8 cellular contexts compared by ENCODE assay signal in genomic region chr15:80695099-80695910, GRCh38. TPM values are rescaled to one million over a fixed set of nuclear protein-coding genes. Genes with fewer than 3 reads are reported as not detected.
A peak's percentile ranks its signal among the peaks of the same experiment; 100 is the strongest.
DNase-seq lines count a peak whose midpoint lies in the region; ATAC-seq and TF ChIP-seq lines count a peak whose summit lies in the region.

Gene ABHD17C (plus strand): TSS chr15:80695310. CDS start chr15:80695430, 120 bp downstream.

- TF ChIP-seq POLR2A in transverse colon (IDR thresholded peaks at IDR 0.05) = peak; percentile 60

- H3K27ac Mint-ChIP-seq in activated T-helper 2 cell treated with anti-CD3 and anti-CD28 coated beads, Interferon-gamma antibody, Interleukin-2, Interleukin-4, amounts not matched to agents 10 μg/mL and 5 μg/mL and 100 μg/mL, durations not matched to agents 14 hours and 24 hours and 36 hours = peak within 1 kb of the TSS; percentile 43
- peak within 1 kb of the TSS; percentile 77 to 83 for H3K27ac Mint-ChIP-seq in natural killer cell

- no peaks in the 10 kb centered on the region for H3K36me3 Mint-ChIP-seq in activated T-helper 2 cell treated with anti-CD3 and anti-CD28 coated beads, Interferon-gamma antibody, Interleukin-2, Interleukin-4, amounts not matched to agents 10 μg/mL and 5 μg/mL and 100 μg/mL, durations not matched to agents 14 hours and 24 hours and 36 hours (ENCODE audit: low read depth)
- no peaks in the 10 kb centered on the region for H3K36me3 Mint-ChIP-seq in natural killer cell

- H3K4me1 ChIP-seq in OCI-LY7 (ENCODE audit: insufficient read depth, low read length, poor library complexity, severe bottlenecking) = peaks cover 6% of the 10 kb centered on the region
- peaks cover 0 to 36% (median 16%) of the 10 kb centered on the region in 4 donors for H3K4me1 ChIP-seq in transverse colon

- no peaks in the 10 kb centered on the region for H3K9me3 Mint-ChIP-seq in activated T-helper 2 cell treated with anti-CD3 and anti-CD28 coated beads, Interferon-gamma antibody, Interleukin-2, Interleukin-4, amounts not matched to agents 10 μg/mL and 5 μg/mL and 100 μg/mL, durations not matched to agents 14 hours and 24 hours and 36 hours
- no peaks in the 10 kb centered on the region for H3K9me3 Mint-ChIP-seq in natural killer cell

- intact Hi-C loops in OCI-LY7 (cut with micrococcal nuclease; ENCODE audit: unreplicated experiment) (no loop called here), natural killer cell (cut with micrococcal nuclease) (no loop called here), transverse colon (cut with DNase I; ENCODE audit: low total_unique reads) (no loop called here)
- intact Hi-C loops in activated T-helper 2 cell treated with anti-CD3 and anti-CD28 coated beads, Interferon-gamma antibody, Interleukin-2, Interleukin-4, amounts not matched to agents 10 μg/mL and 5 μg/mL and 100 μg/mL, durations not matched to agents 14 hours and 24 hours and 36 hours (cut with micrococcal nuclease) = loop anchor here (5.0 to 10.0 kb wide), 3 partner anchors 109 to 569 kb away; partner anchors contain the start of gene MESD

- H3K36me3 ChIP-seq in OCI-LY7 (ENCODE audit: insufficient read depth, low read length) (no peaks in the 10 kb centered on the region), transverse colon (no peaks in the 10 kb centered on the region)

- 0% methylated on average over 35 of the region's 122 CpGs; no CpG with 5 or more reads in 1 of the 2 donors for WGBS in transverse colon (ENCODE audit: low coverage in 1 of 2), 2 donors

- H3K4me3 ChIP-seq in OCI-LY7 (ENCODE audit: low read depth, low read length, poor library complexity, severe bottlenecking) (peak within 1 kb of the TSS; percentile 74), transverse colon (peak within 1 kb of the TSS; percentile 76 to 95 (median 92))

- TF ChIP-seq CTCF in OCI-LY7 (conservative IDR thresholded peaks at IDR 0.05; ENCODE audit: low read length) = no peak
- TF ChIP-seq CTCF in natural killer cell (IDR thresholded peaks at IDR 0.05) = no peak
- no peak for TF ChIP-seq CTCF in transverse colon (IDR thresholded peaks at IDR 0.05)

- peak within 1 kb of the TSS; percentile 79 for H3K4me2 ChIP-seq in OCI-LY7 (ENCODE audit: low read length)

- H3K9me2 ChIP-seq in OCI-LY7 (ENCODE audit: insufficient read depth, low read length) = no peaks in the 10 kb centered on the region

- DNase-seq in AG08396 (ENCODE audit: low spot score) = peak; percentile 90
- DNase-seq in OCI-LY7 (ENCODE audit: low spot score) = peak; percentile 48
- peak; percentile 32 for DNase-seq in activated T-helper 2 cell treated with anti-CD3 and anti-CD28 coated beads, Interferon-gamma antibody, Interleukin-2, Interleukin-4, amounts not matched to agents 10 μg/mL and 5 μg/mL and 100 μg/mL, durations not matched to agents 14 hours and 24 hours and 36 hours (ENCODE audit: low spot score)
- DNase-seq in fibroblast of the conjunctiva (ENCODE audit: low read depth) = peak; percentile 17
- peak; percentile 37 for DNase-seq in natural killer cell
- peak; percentile 74 for DNase-seq in transverse colon

- peak within 1 kb of the TSS; percentile 96 for H2AFZ ChIP-seq in OCI-LY7 (ENCODE audit: low read length)

- TF ChIP-seq EP300 in transverse colon (IDR thresholded peaks at IDR 0.05; ENCODE audit: low read depth) = no peak

- no peaks in the 10 kb centered on the region for H4K20me1 ChIP-seq in OCI-LY7 (ENCODE audit: insufficient read depth, low read length)

- no peaks in the 10 kb centered on the region for H3K9me3 ChIP-seq in OCI-LY7 (ENCODE audit: low read length)
- no peaks in the 10 kb centered on the region for H3K9me3 ChIP-seq in transverse colon

- peak within 1 kb of the TSS; percentile 86 for H3K4me3 Mint-ChIP-seq in activated T-helper 2 cell treated with anti-CD3 and anti-CD28 coated beads, Interferon-gamma antibody, Interleukin-2, Interleukin-4, amounts not matched to agents 10 μg/mL and 5 μg/mL and 100 μg/mL, durations not matched to agents 14 hours and 24 hours and 36 hours (ENCODE audit: low read depth)
- H3K4me3 Mint-ChIP-seq in natural killer cell = peak within 1 kb of the TSS; percentile 94

- H3K27ac ChIP-seq in OCI-LY7 (ENCODE audit: low read depth, low read length, poor library complexity, severe bottlenecking) = no peak within 1 kb of the TSS
- H3K27ac ChIP-seq in transverse colon = peak within 1 kb of the TSS; percentile 93 to 95 (median 94)

- no peaks in the 10 kb centered on the region for H3K79me2 ChIP-seq in OCI-LY7 (ENCODE audit: insufficient read depth, low read depth, low read length)

- peaks cover 51% of the 10 kb centered on the region for H3K27me3 Mint-ChIP-seq in activated T-helper 2 cell treated with anti-CD3 and anti-CD28 coated beads, Interferon-gamma antibody, Interleukin-2, Interleukin-4, amounts not matched to agents 10 μg/mL and 5 μg/mL and 100 μg/mL, durations not matched to agents 14 hours and 24 hours and 36 hours (ENCODE audit: low read depth)
- peaks cover 1 to 6% of the 10 kb centered on the region in 2 donors for H3K27me3 Mint-ChIP-seq in natural killer cell (ENCODE audit: low read depth in 2 of 2)

- no peaks in the 10 kb centered on the region for H3K27me3 ChIP-seq in transverse colon

- in situ Hi-C loops in transverse colon (cut with MboI; ENCODE audit: low pct_ligation_motif_present in 1 of 4, low pct_unique_long_range_greater_than_20kb in 1 of 4, low sequenced_read_pairs in 3 of 4) = no loop called here

- CTCF ChIA-PET in OCI-LY7 (lab: Charles Lee; ENCODE audit: unreplicated experiment) = no interaction called here

- no TSS peak for BruUV-seq in OCI-LY7 (replicated peaks; lab: Mats Ljungman, UMichigan)

- ATAC-seq in GM18907 (IDR thresholded peaks at IDR 0.05; ENCODE audit: unreplicated experiment) (peak; percentile 76), HG03135 (IDR thresholded peaks at IDR 0.05; ENCODE audit: unreplicated experiment) (peak; percentile 69), natural killer cell (peak; percentile 76 to 81 (median 78))

- peaks cover 16% of the 10 kb centered on the region for H3K4me1 Mint-ChIP-seq in activated T-helper 2 cell treated with anti-CD3 and anti-CD28 coated beads, Interferon-gamma antibody, Interleukin-2, Interleukin-4, amounts not matched to agents 10 μg/mL and 5 μg/mL and 100 μg/mL, durations not matched to agents 14 hours and 24 hours and 36 hours (ENCODE audit: low read depth)
- H3K4me1 Mint-ChIP-seq in natural killer cell = peaks cover 17 to 29% of the 10 kb centered on the region in 2 donors

- POLR2A ChIA-PET in OCI-LY7 (lab: Charles Lee) = no interaction called here

RNA-seq across cellular contexts. Expression of gene ABHD17C, which starts in this region (rescaled TPM):
- 0.08 and 0.47 TPM in 2 replicates for total RNA-seq in OCI-LY7 (2014; rRNA removed; shearing (Covaris generic))
- total RNA-seq in OCI-LY7 (2022) (0.70 and 0.81 TPM in 2 replicates), natural killer cell (1 to 10 TPM; 2.4 to 4.4 (median 4.3) TPM), transverse colon (10 to 100 TPM; 41.0 to 96.0 (median 72.5) TPM)
- 4.2 and 4.3 TPM in 2 replicates for total RNA-seq in activated T-helper 2 cell treated with anti-CD3 and anti-CD28 coated beads, Interferon-gamma antibody, Interleukin-2, Interleukin-4, amounts not matched to agents 10 μg/mL and 5 μg/mL and 100 μg/mL, durations not matched to agents 14 hours and 24 hours and 36 hours

Comparison
In these comparisons a context has a peak if more than half of its experiments do, and no peak if none do; other contexts are left out.
1. Peak in DNase-seq, H3K4me3 ChIP-seq and H3K4me2 ChIP-seq in OCI-LY7; RNA of the gene not detected or under 1 TPM.
2. DNase-seq: peak in every context shown above with its lines; median percentile 90 in AG08396; 74 in transverse colon; 48 in OCI-LY7; 37 in natural killer cell; 32 in activated T-helper 2 cell treated with anti-CD3 and anti-CD28 coated beads, Interferon-gamma antibody, Interleukin-2, Interleukin-4, amounts not matched to agents 10 μg/mL and 5 μg/mL and 100 μg/mL, durations not matched to agents 14 hours and 24 hours and 36 hours; 17 in fibroblast of the conjunctiva.